17 cellular contexts compared by ENCODE assay signal in the genomic region with DNA sequence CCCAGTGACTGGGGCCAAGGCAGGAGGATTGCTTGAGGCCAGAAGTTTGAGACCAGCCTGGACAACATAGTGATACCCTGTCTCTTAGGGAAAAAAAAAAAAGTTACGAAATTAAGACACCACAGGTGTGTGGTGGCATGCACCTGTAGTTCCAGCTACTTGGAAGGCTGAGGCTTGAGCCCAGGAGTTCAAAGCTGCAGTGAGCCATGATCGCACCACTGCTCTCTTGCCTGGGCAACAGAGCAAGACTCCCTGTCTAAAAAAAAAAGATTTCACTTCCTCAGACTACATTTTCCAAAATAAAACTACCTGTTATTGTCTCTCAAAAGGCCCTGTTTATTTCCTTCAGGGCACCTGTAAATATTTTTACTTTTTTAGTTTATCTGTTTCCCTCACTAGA. TPM values are rescaled to one million over a fixed set of nuclear protein-coding genes. Genes with fewer than 3 reads are reported as not detected.
DNase-seq lines count a peak whose midpoint lies in the region; ATAC-seq and TF ChIP-seq lines count a peak whose summit lies in the region.
"Had no signal": no experiment of that assay in that cellular context is flagged by ENCODE, and none has a peak within 500 bp of the region (broad histone marks: within the 10 kb centered on the region; RNA-seq: fewer than 3 reads in every experiment).

No MANE protein-coding gene starts in this region.

- H3K27me3 Mint-ChIP-seq in T-helper 2 cell treated with Interferon-gamma antibody and Interleukin-4, amounts not matched to agents 5 μg/mL and 100 μg/mL, for 36 hours (ENCODE audit: low read depth) = no peaks in the 10 kb centered on the region
- no peaks in the 10 kb centered on the region for H3K27me3 Mint-ChIP-seq in chondrocyte (ENCODE audit: low read depth)
- H3K27me3 Mint-ChIP-seq in stimulated activated naive CD8-positive, alpha-beta T cell treated with anti-CD3 and anti-CD28 coated beads, Interleukin-15, amount 100 ng/mL, for 72 hours = no peaks in the 10 kb centered on the region
- H3K27me3 Mint-ChIP-seq: activated naive CD8-positive, alpha-beta T cell; central memory CD8-positive, alpha-beta T cell had no signal

- CTCF ChIA-PET in PC-9 (lab: Charles Lee) = no interaction called here

- 89% methylated on average over 2 of the region's 2 CpGs for WGBS in right lobe of liver (ENCODE audit: insufficient coverage, low coverage, low lambda C conversion rate, missing lambda C conversion rate)

- H3K4me3 Mint-ChIP-seq in T-helper 2 cell treated with Interferon-gamma antibody and Interleukin-4, amounts not matched to agents 5 μg/mL and 100 μg/mL, for 36 hours = no peak overlapping the region
- no peak overlapping the region for H3K4me3 Mint-ChIP-seq in chondrocyte (ENCODE audit: unreplicated experiment)
- no peak overlapping the region for H3K4me3 Mint-ChIP-seq in stimulated activated naive CD8-positive, alpha-beta T cell treated with anti-CD3 and anti-CD28 coated beads, Interleukin-15, amount 100 ng/mL, for 72 hours
- H3K4me3 Mint-ChIP-seq: activated naive CD8-positive, alpha-beta T cell; CD8-positive, alpha-beta T cell; central memory CD8-positive, alpha-beta T cell; neural progenitor cell had no signal

- H3K9me3 ChIP-seq in Karpas-422 (ENCODE audit: low read length) (no peaks in the 10 kb centered on the region), right lobe of liver (no peaks in the 10 kb centered on the region), PC-9 (ENCODE audit: insufficient read depth, low read depth) (no peaks in the 10 kb centered on the region)
- H3K9me3 ChIP-seq: SJCRH30 had no signal

- POLR2A ChIA-PET in PC-9 (lab: Charles Lee; ENCODE audit: unreplicated experiment) = no interaction called here

- H3K27me3 ChIP-seq in Karpas-422 (ENCODE audit: low read length) (no peaks in the 10 kb centered on the region), right lobe of liver (no peaks in the 10 kb centered on the region), PC-9 (ENCODE audit: insufficient read depth, low read depth) (no peaks in the 10 kb centered on the region)
- H3K27me3 ChIP-seq: neural progenitor cell, SJCRH30 had no signal

- no TSS peak for BruUV-seq in PC-9 (replicated peaks; lab: Mats Ljungman, UMichigan)

- peak overlapping the region; percentile 67 for H3K27ac Mint-ChIP-seq in T-helper 2 cell treated with Interferon-gamma antibody and Interleukin-4, amounts not matched to agents 5 μg/mL and 100 μg/mL, for 36 hours
- peak overlapping the region; percentile 8 for H3K27ac Mint-ChIP-seq in chondrocyte (ENCODE audit: unreplicated experiment)
- peak overlapping the region; percentile 27 for H3K27ac Mint-ChIP-seq in stimulated activated naive CD8-positive, alpha-beta T cell treated with anti-CD3 and anti-CD28 coated beads, Interleukin-15, amount 100 ng/mL, for 72 hours
- H3K27ac Mint-ChIP-seq: activated naive CD8-positive, alpha-beta T cell; CD8-positive, alpha-beta T cell; neural progenitor cell had no signal

- H3K9me2 ChIP-seq in Karpas-422 (replicated peaks; ENCODE audit: insufficient read depth, low read length) (no peaks in the 10 kb centered on the region), PC-9 (ENCODE audit: insufficient read depth) (no peaks in the 10 kb centered on the region)

- peaks cover 17% of the 10 kb centered on the region; the same call in 1 of the 2 replicates for H3K36me3 ChIP-seq in Karpas-422 (ENCODE audit: insufficient read depth, low read length)
- peaks cover 0 to 31% (median 5%) of the 10 kb centered on the region in 4 donors for H3K36me3 ChIP-seq in right lobe of liver
- H3K36me3 ChIP-seq in PC-9 (ENCODE audit: low read depth) = peaks cover 11% of the 10 kb centered on the region; the same call in 1 of the 2 replicates
- H3K36me3 ChIP-seq: neural progenitor cell had no signal

- H3K27ac ChIP-seq in Karpas-422 (ENCODE audit: low read length) (peak overlapping the region; percentile 80), right lobe of liver (no peak overlapping the region), PC-9 (no peak overlapping the region)
- H3K27ac ChIP-seq: neural progenitor cell, SJCRH30 had no signal

- H3K4me1 ChIP-seq in Karpas-422 (ENCODE audit: low read length) = peaks cover 70% of the 10 kb centered on the region
- H3K4me1 ChIP-seq in right lobe of liver = peaks cover 0 to 19% (median 7%) of the 10 kb centered on the region in 4 donors
- H3K4me1 ChIP-seq in PC-9 (replicated peaks; ENCODE audit: insufficient read depth) = peaks cover 20% of the 10 kb centered on the region

- H3K4me2 ChIP-seq in Karpas-422 (ENCODE audit: low read depth, low read length, poor library complexity, severe bottlenecking) (no peak overlapping the region), PC-9 (no peak overlapping the region)
- H3K4me2 ChIP-seq: neural progenitor cell had no signal

- H3K9ac ChIP-seq in Karpas-422 (ENCODE audit: low read length) = peak overlapping the region; percentile 10; the same call in 1 of the 2 replicates
- H3K9ac ChIP-seq: neural progenitor cell had no signal

- no peak overlapping the region for H3K4me3 ChIP-seq in Karpas-422 (ENCODE audit: low read length)
- no peak overlapping the region for H3K4me3 ChIP-seq in right lobe of liver
- H3K4me3 ChIP-seq in PC-9 = no peak overlapping the region
- H3K4me3 ChIP-seq: neural progenitor cell, SJCRH30 had no signal

- DNase-seq in T-helper 2 cell treated with Interferon-gamma antibody and Interleukin-4, amounts not matched to agents 5 μg/mL and 100 μg/mL, for 36 hours (ENCODE audit: low spot score) = no peak
- DNase-seq in T-helper 2 cell = no peak
- DNase-seq in Karpas-422 = peak; percentile 48
- DNase-seq in chondrocyte (ENCODE audit: low spot score) = no peak
- no peak for DNase-seq in stimulated activated naive CD8-positive, alpha-beta T cell treated with anti-CD3 and anti-CD28 coated beads, Interleukin-15, amount 100 ng/mL, for 72 hours
- no peak for DNase-seq in SIG-M5 (lab: John Stamatoyannopoulos, UW)
- no peak for DNase-seq in right lobe of liver
- no peak for DNase-seq in PC-9
- DNase-seq: 8988T; activated CD8-positive, alpha-beta memory T cell treated with anti-CD3 and anti-CD28 coated beads for 24 hours; CD8-positive, alpha-beta T cell; NCI-H1417; NCI-H2227 treated with DMSO at 0.1 percent for 48 hours; SJCRH30 had no signal

- peaks cover under 1% of the 10 kb centered on the region; the same call in 1 of the 2 replicates for H4K20me1 ChIP-seq in Karpas-422 (ENCODE audit: insufficient read depth, low read depth, low read length)
- H4K20me1 ChIP-seq in PC-9 (ENCODE audit: insufficient read depth) = no peaks in the 10 kb centered on the region

- H3K36me3 Mint-ChIP-seq in T-helper 2 cell treated with Interferon-gamma antibody and Interleukin-4, amounts not matched to agents 5 μg/mL and 100 μg/mL, for 36 hours (ENCODE audit: low read depth) = peaks cover 22% of the 10 kb centered on the region
- H3K36me3 Mint-ChIP-seq in chondrocyte (ENCODE audit: low read depth) = peaks cover 21% of the 10 kb centered on the region

- no peaks in the 10 kb centered on the region for H3K9me3 Mint-ChIP-seq in T-helper 2 cell treated with Interferon-gamma antibody and Interleukin-4, amounts not matched to agents 5 μg/mL and 100 μg/mL, for 36 hours
- no peaks in the 10 kb centered on the region for H3K9me3 Mint-ChIP-seq in chondrocyte (ENCODE audit: low read depth)
- no peaks in the 10 kb centered on the region for H3K9me3 Mint-ChIP-seq in stimulated activated naive CD8-positive, alpha-beta T cell treated with anti-CD3 and anti-CD28 coated beads, Interleukin-15, amount 100 ng/mL, for 72 hours
- H3K9me3 Mint-ChIP-seq: CD8-positive, alpha-beta T cell; central memory CD8-positive, alpha-beta T cell; neural progenitor cell had no signal

- no peak overlapping the region for H2AFZ ChIP-seq in Karpas-422 (ENCODE audit: low read length)
- H2AFZ ChIP-seq in PC-9 = no peak overlapping the region
- H2AFZ ChIP-seq: neural progenitor cell had no signal

- H3K4me1 Mint-ChIP-seq in T-helper 2 cell treated with Interferon-gamma antibody and Interleukin-4, amounts not matched to agents 5 μg/mL and 100 μg/mL, for 36 hours (ENCODE audit: low read depth) = peaks cover 22% of the 10 kb centered on the region
- H3K4me1 Mint-ChIP-seq in chondrocyte (ENCODE audit: low read depth) = peaks cover 37% of the 10 kb centered on the region
- peaks cover 45% of the 10 kb centered on the region for H3K4me1 Mint-ChIP-seq in stimulated activated naive CD8-positive, alpha-beta T cell treated with anti-CD3 and anti-CD28 coated beads, Interleukin-15, amount 100 ng/mL, for 72 hours

- H3F3A ChIP-seq in PC-9 (ENCODE audit: insufficient read depth, low read depth) = peaks cover 30% of the 10 kb centered on the region

- H3K79me2 ChIP-seq in Karpas-422 (ENCODE audit: low read length) = peaks cover 27% of the 10 kb centered on the region
- peaks cover 1% of the 10 kb centered on the region; the same call in 1 of the 2 replicates for H3K79me2 ChIP-seq in PC-9 (ENCODE audit: low read depth)

- intact Hi-C loops in right lobe of liver (cut with DNase I) (no loop called here), PC-9 (cut with micrococcal nuclease; ENCODE audit: unreplicated experiment) (no loop called here)

- no peak for TF ChIP-seq CTCF in chondrocyte (IDR thresholded peaks at IDR 0.05)
- TF ChIP-seq CTCF in right lobe of liver (IDR thresholded peaks at IDR 0.05) = no peak
- TF ChIP-seq CTCF in PC-9 (conservative IDR thresholded peaks at IDR 0.05) = no peak

- no peak for TF ChIP-seq POLR2A in right lobe of liver (IDR thresholded peaks at IDR 0.05)

- ATAC-seq in stimulated activated naive CD8-positive, alpha-beta T cell treated with anti-CD3 and anti-CD28 coated beads, Interleukin-15, amount 100 ng/mL, for 72 hours = no peak
- no peak for ATAC-seq in right lobe of liver
- ATAC-seq: CD8-positive, alpha-beta T cell had no signal

RNA-seq across cellular contexts. Expression of gene STK40, which starts 4.7 kb away (rescaled TPM):
- total RNA-seq in Karpas-422 (2014; rRNA removed; shearing (Covaris generic); ENCODE audit: low replicate concordance) = 27.0 and 44.6 TPM in 2 replicates
- total RNA-seq in chondrocyte (42.6 to 63.7 TPM (median 59.9 TPM) in 3 replicates), right lobe of liver (10 to 100 TPM; 22.7 to 45.5 (median 29.0) TPM), PC-9 (2021) (42.9 and 59.2 TPM in 2 replicates)

RNA-seq across cellular contexts. Expression of gene LSM10, which starts 7.3 kb away (rescaled TPM):
- 19.4 and 19.5 TPM in 2 replicates for total RNA-seq in Karpas-422 (2014; rRNA removed; shearing (Covaris generic); ENCODE audit: low replicate concordance)
- total RNA-seq in chondrocyte (45.0 to 47.3 TPM (median 45.7 TPM) in 3 replicates), right lobe of liver (10 to 100 TPM; 15.2 to 42.0 (median 22.3) TPM), PC-9 (2021) (33.4 and 39.7 TPM in 2 replicates)

RNA-seq across cellular contexts. Expression of gene OSCP1, which starts 59.8 kb away (rescaled TPM):
- 11.8 and 15.0 TPM in 2 replicates for total RNA-seq in Karpas-422 (2014; rRNA removed; shearing (Covaris generic); ENCODE audit: low replicate concordance)
- 4.5 to 7.3 TPM (median 6.2 TPM) in 3 replicates for total RNA-seq in chondrocyte
- total RNA-seq in right lobe of liver = 1 to 10 TPM in 5 of 6 experiments, under 1 TPM in 1; 0.40 to 4.9 (median 1.7) TPM
- 21.6 and 25.7 TPM in 2 replicates for total RNA-seq in PC-9 (2021)

Comparison
In these comparisons a context has a peak if more than half of its experiments do, and no peak if none do; other contexts are left out.
1. H3K27ac Mint-ChIP-seq: peak in every context shown above with its lines; median percentile 67 in T-helper 2 cell treated with Interferon-gamma antibody and Interleukin-4, amounts not matched to agents 5 μg/mL and 100 μg/mL, for 36 hours; 27 in stimulated activated naive CD8-positive, alpha-beta T cell treated with anti-CD3 and anti-CD28 coated beads, Interleukin-15, amount 100 ng/mL, for 72 hours; 8 in chondrocyte.